ENCODE assay signal across 30 cellular contexts in genomic region chr17:1449412-1449967, GRCh38. TPM values are rescaled to one million over a fixed set of nuclear protein-coding genes. Genes with fewer than 3 reads are reported as not detected.
DNase-seq lines count a peak whose midpoint lies in the region; ATAC-seq and TF ChIP-seq lines count a peak whose summit lies in the region.
"Had no signal": no experiment of that assay in that cellular context is flagged by ENCODE, and none has a peak within 500 bp of the region (broad histone marks: within the 10 kb centered on the region; RNA-seq: fewer than 3 reads in every experiment).

No MANE protein-coding gene starts in this region.

- no peaks in the 10 kb centered on the region for H3K36me3 Mint-ChIP-seq in naive B cell

- H3K4me3 ChIP-seq in left ventricle myocardium inferior, result no peak overlapping the region
- H3K4me3 ChIP-seq in upper lobe of right lung, result no peak overlapping the region
- H3K4me3 ChIP-seq in MM.1S (ENCODE audit: low read length), result no peak overlapping the region
- H3K4me3 ChIP-seq: pancreas, PC-9, right atrium auricular region, suprapubic skin had no signal

- peaks cover 98% of the 10 kb centered on the region for H3K79me2 ChIP-seq in MM.1S (ENCODE audit: low read length)

- H2AFZ ChIP-seq in MM.1S (ENCODE audit: low read length), result no peak overlapping the region
- H2AFZ ChIP-seq: PC-9 had no signal

- no peaks in the 10 kb centered on the region for H3F3A ChIP-seq in MM.1S (ENCODE audit: insufficient read depth, low read length)

- ATAC-seq in left cardiac atrium, result no peak
- ATAC-seq in esophagus mucosa, result peak; percentile 31
- no peak for ATAC-seq in naive B cell (ENCODE audit: low read depth in 2 of 2)
- ATAC-seq in upper lobe of right lung, result peak; percentile 88
- ATAC-seq: activated CD8-positive, alpha-beta memory T cell treated with anti-CD3 and anti-CD28 coated beads, Interleukin-2, amount 10 ng/mL, durations not matched to agents 7 days and 5 days; pancreas; stimulated activated effector memory CD8-positive, alpha-beta T cell treated with anti-CD3 and anti-CD28 coated beads, Interleukin-12 subunit alpha, Interleukin-12 subunit beta, amount 100 ng/mL, for 72 hours had no signal

- H3K9me3 Mint-ChIP-seq in naive B cell, result no peaks in the 10 kb centered on the region
- H3K9me3 Mint-ChIP-seq: CD4-positive, alpha-beta memory T cell; nephron; stimulated activated effector memory CD8-positive, alpha-beta T cell treated with anti-CD3 and anti-CD28 coated beads, Interleukin-12 subunit alpha, Interleukin-12 subunit beta, amount 100 ng/mL, for 72 hours had no signal

- peaks cover 26 to 85% (median 54%) of the 10 kb centered on the region in 3 donors for H3K4me1 Mint-ChIP-seq in naive B cell

- peak overlapping the region in 1 of 8 donors; percentile 32 for H3K4me3 Mint-ChIP-seq in naive B cell
- H3K4me3 Mint-ChIP-seq: activated CD8-positive, alpha-beta memory T cell treated with anti-CD3 and anti-CD28 coated beads, Interleukin-2, amount 10 ng/mL, durations not matched to agents 7 days and 5 days; nephron; stimulated activated effector memory CD8-positive, alpha-beta T cell treated with anti-CD3 and anti-CD28 coated beads, Interleukin-12 subunit alpha, Interleukin-12 subunit beta, amount 100 ng/mL, for 72 hours had no signal

- peaks cover 90% of the 10 kb centered on the region for H3K4me1 ChIP-seq in left ventricle myocardium inferior
- H3K4me1 ChIP-seq in upper lobe of right lung, result peaks cover 50% of the 10 kb centered on the region
- H3K4me1 ChIP-seq in MM.1S (ENCODE audit: low read length), result peaks cover 2% of the 10 kb centered on the region; the same call in 1 of the 2 replicates

- DNase-seq in left ventricle myocardium inferior (no peak), left cardiac atrium (no peak), naive B cell (no peak), upper lobe of right lung (no peak), MM.1S (no peak), HCEC 1CT (no peak), RKO (ENCODE audit: low spot score) (no peak)
- DNase-seq: activated CD8-positive, alpha-beta memory T cell treated with anti-CD3 and anti-CD28 coated beads, Interleukin-2, amount 10 ng/mL, durations not matched to agents 7 days and 5 days; activated naive CD4-positive, alpha-beta T cell treated with Interleukin-2 at 50 U/mL for 16 hours; AML-193; brain microvascular endothelial cell; CD4-positive, alpha-beta memory T cell; effector CD8-positive, alpha-beta T cell; foreskin fibroblast; midbrain; NCI-H1092 treated with DMSO at 0.1 percent for 48 hours; NCI-H187; NCI-H2171 treated with DMSO at 0.1 percent for 48 hours; NCI-H524; pancreas; SHP77; stimulated activated CD4-positive, alpha-beta T cell treated with anti-CD3 and anti-CD28 coated beads, Interleukin-4, amount 100 ng/mL, for 24 hours; T-helper 9 cell; WERI-Rb-1 had no signal

- H3K27me3 ChIP-seq in left ventricle myocardium inferior (ENCODE audit: low read depth) (no peaks in the 10 kb centered on the region), upper lobe of right lung (no peaks in the 10 kb centered on the region), MM.1S (replicated peaks; ENCODE audit: insufficient read depth, low read length) (no peaks in the 10 kb centered on the region)
- H3K27me3 ChIP-seq: brain microvascular endothelial cell, pancreas, right atrium auricular region, suprapubic skin had no signal

- intact Hi-C loops in left ventricle myocardium inferior (cut with micrococcal nuclease) (no loop called here), left cardiac atrium (cut with DNase I) (loop anchor here in 1 of 2 donors (5.0 kb wide), 1 partner anchor 37 kb away; no protein-coding TSS in a partner anchor), upper lobe of right lung (cut with DNase I) (no loop called here)

- H3K27ac ChIP-seq in left ventricle myocardium inferior (replicated peaks) (peak overlapping the region; percentile 82), upper lobe of right lung (peak overlapping the region; percentile 72), MM.1S (ENCODE audit: low read length) (no peak overlapping the region)
- H3K27ac ChIP-seq: brain microvascular endothelial cell, pancreas, PC-9, right atrium auricular region, suprapubic skin, WERI-Rb-1 had no signal

- H3K9me3 ChIP-seq in left ventricle myocardium inferior (replicated peaks) (no peaks in the 10 kb centered on the region), upper lobe of right lung (no peaks in the 10 kb centered on the region), MM.1S (replicated peaks; ENCODE audit: insufficient read depth, low read length) (no peaks in the 10 kb centered on the region)
- H3K9me3 ChIP-seq: pancreas, right atrium auricular region, suprapubic skin had no signal

- no peaks in the 10 kb centered on the region for H3K27me3 Mint-ChIP-seq in naive B cell
- H3K27me3 Mint-ChIP-seq: activated CD8-positive, alpha-beta memory T cell treated with anti-CD3 and anti-CD28 coated beads, Interleukin-2, amount 10 ng/mL, durations not matched to agents 7 days and 5 days; CD4-positive, alpha-beta memory T cell had no signal

- H3K36me3 ChIP-seq in left ventricle myocardium inferior, result peaks cover 13% of the 10 kb centered on the region
- peaks cover 10% of the 10 kb centered on the region for H3K36me3 ChIP-seq in upper lobe of right lung
- H3K36me3 ChIP-seq in MM.1S (replicated peaks; ENCODE audit: insufficient read depth, low read length), result no peaks in the 10 kb centered on the region
- H3K36me3 ChIP-seq: pancreas, right atrium auricular region had no signal

- H3K9me2 ChIP-seq in MM.1S (replicated peaks; ENCODE audit: insufficient read depth, low read length), result no peaks in the 10 kb centered on the region

- peaks cover 14% of the 10 kb centered on the region for H4K20me1 ChIP-seq in MM.1S (ENCODE audit: insufficient read depth, low read length)

- H3K4me2 ChIP-seq in MM.1S (ENCODE audit: low read depth, low read length), result no peak overlapping the region
- H3K4me2 ChIP-seq: PC-9 had no signal

- peak overlapping the region in 4 of 6 donors; percentile 4 to 70 (median 45) for H3K27ac Mint-ChIP-seq in naive B cell
- H3K27ac Mint-ChIP-seq: activated CD8-positive, alpha-beta memory T cell treated with anti-CD3 and anti-CD28 coated beads, Interleukin-2, amount 10 ng/mL, durations not matched to agents 7 days and 5 days; nephron; stimulated activated effector memory CD8-positive, alpha-beta T cell treated with anti-CD3 and anti-CD28 coated beads, Interleukin-12 subunit alpha, Interleukin-12 subunit beta, amount 100 ng/mL, for 72 hours had no signal

- TF ChIP-seq CTCF in left ventricle myocardium inferior (IDR thresholded peaks at IDR 0.05; ENCODE audit: borderline replicate concordance), result no peak
- no peak for TF ChIP-seq CTCF in upper lobe of right lung (IDR thresholded peaks at IDR 0.05)
- TF ChIP-seq CTCF in MM.1S (IDR thresholded peaks at IDR 0.05; ENCODE audit: low read length), result no peak

- no peak overlapping the region for H3K9ac ChIP-seq in MM.1S (ENCODE audit: low read length)

RNA-seq across cellular contexts. Expression of gene CRK, which starts 6.5 kb away (rescaled TPM):
- total RNA-seq in left ventricle myocardium inferior, result 37.5 TPM
- total RNA-seq in left cardiac atrium, result 10 to 100 TPM; 37.0 to 44.4 TPM
- 42.2 TPM for total RNA-seq in esophagus mucosa
- 10 to 100 TPM; 28.1 to 34.6 (median 32.3) TPM for polyA plus RNA-seq in naive B cell (ENCODE audit: low read depth in 6 of 6)
- 81.3 TPM for total RNA-seq in upper lobe of right lung

RNA-seq across cellular contexts. Expression of gene MYO1C, which starts 43.0 kb away (rescaled TPM):
- total RNA-seq in left ventricle myocardium inferior, result 150 TPM
- total RNA-seq in left cardiac atrium, result 100 to 1,000 TPM; 175 to 184 TPM
- 94.2 TPM for total RNA-seq in esophagus mucosa
- polyA plus RNA-seq in naive B cell (ENCODE audit: low read depth in 6 of 6), result 10 to 100 TPM; 12.0 to 32.5 (median 21.4) TPM
- total RNA-seq in upper lobe of right lung, result 322 TPM

RNA-seq across cellular contexts. Expression of gene YWHAE, which starts 49.5 kb away (rescaled TPM):
- total RNA-seq in left ventricle myocardium inferior (569 TPM), left cardiac atrium (100 to 1,000 TPM; 491 to 596 TPM), esophagus mucosa (483 TPM), upper lobe of right lung (393 TPM)
- 10 to 100 TPM; 41.6 to 51.5 (median 44.8) TPM for polyA plus RNA-seq in naive B cell (ENCODE audit: low read depth in 6 of 6)

Comparison
In these comparisons a context has a peak if more than half of its experiments do, and no peak if none do; other contexts are left out.
1. ATAC-seq: peak in esophagus mucosa (single experiment) and upper lobe of right lung (single experiment); none in left cardiac atrium (0 of 2) and naive B cell (0 of 2).